In the genomic region with DNA sequence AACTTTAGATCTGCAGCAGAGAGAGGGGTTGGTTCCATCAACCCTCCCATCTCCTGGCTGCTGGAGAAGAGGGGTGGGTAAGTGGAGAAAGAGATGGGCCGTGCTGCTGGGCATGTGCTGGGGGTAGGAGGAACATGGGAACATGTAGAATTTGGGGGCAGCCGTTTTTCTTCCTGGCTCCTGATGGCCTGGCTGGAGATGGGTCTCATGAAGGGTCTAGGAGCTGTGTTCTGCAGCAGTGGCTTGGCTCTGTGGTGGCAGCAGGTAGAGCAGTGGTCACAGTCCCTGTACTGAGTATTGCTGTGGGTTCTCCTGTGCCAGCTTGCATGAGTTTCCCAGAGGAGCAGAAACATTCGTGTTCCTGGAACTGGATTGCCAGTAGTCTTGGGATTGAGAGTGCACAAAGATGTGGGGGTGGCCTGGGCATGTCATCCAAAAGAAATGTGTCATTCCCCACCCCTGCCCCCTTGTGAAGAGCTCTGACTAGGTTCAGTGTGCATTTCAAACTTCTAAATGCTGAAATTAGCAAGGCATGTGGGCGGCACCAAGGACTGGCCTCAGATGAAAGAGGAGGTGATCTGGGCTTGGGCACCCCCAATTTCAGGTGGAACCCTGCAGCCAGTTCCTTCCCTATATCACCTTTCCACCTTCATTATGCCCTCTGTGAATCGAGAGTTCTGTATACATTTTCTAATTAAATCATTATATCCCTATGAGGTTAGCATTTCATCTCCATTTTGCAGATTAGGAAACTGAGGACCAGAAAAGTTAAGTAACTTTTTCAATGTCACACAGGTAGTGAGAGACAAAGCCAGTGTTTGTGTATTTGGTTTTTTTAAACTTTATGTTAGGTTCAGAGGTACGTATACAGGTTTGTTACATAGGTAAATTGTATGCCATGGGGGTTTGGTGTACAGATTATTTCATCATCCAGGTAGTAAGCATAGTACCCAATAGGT, we compare ENCODE assay signal across 10 cellular contexts. TPM values are rescaled to one million over a fixed set of nuclear protein-coding genes. Genes with fewer than 3 reads are reported as not detected.
DNase-seq lines count a peak whose midpoint lies in the region; ATAC-seq and TF ChIP-seq lines count a peak whose summit lies in the region.
"Had no signal": no experiment of that assay in that cellular context is flagged by ENCODE, and none has a peak within 500 bp of the region (broad histone marks: within the 10 kb centered on the region; RNA-seq: fewer than 3 reads in every experiment).

No MANE protein-coding gene starts in this region.

- POLR2A ChIA-PET in CD4-positive, alpha-beta T cell (lab: Charles Lee): no interaction called here

- H3K4me1 ChIP-seq in SJCRH30 (peaks cover 14% of the 10 kb centered on the region), psoas muscle (peaks cover 28% of the 10 kb centered on the region)

- no peak overlapping the region for H3K27ac ChIP-seq in CD4-positive, alpha-beta T cell (ENCODE audit: low read depth, low read length)
- no peak overlapping the region for H3K27ac ChIP-seq in SJCRH30
- H3K27ac ChIP-seq in psoas muscle: peak overlapping the region; percentile 99
- H3K27ac ChIP-seq in WERI-Rb-1: no peak overlapping the region

- CTCF ChIA-PET in CD4-positive, alpha-beta T cell (lab: Charles Lee): no interaction called here

- WGBS in psoas muscle, 3 donors: 68 to 80% (median 68%) methylated on average over 6 of the region's 6 CpGs

- H3K27me3 ChIP-seq in CD4-positive, alpha-beta T cell (ENCODE audit: control insufficient read depth, insufficient read depth, low read length): peaks cover 38% of the 10 kb centered on the region
- no peaks in the 10 kb centered on the region for H3K27me3 ChIP-seq in SJCRH30
- H3K27me3 ChIP-seq in psoas muscle (ENCODE audit: insufficient read depth in 3 of 3, low read length in 2 of 3): no peaks in the 10 kb centered on the region
- H3K27me3 ChIP-seq in WERI-Rb-1 (ENCODE audit: insufficient read depth, low read depth, severe bottlenecking): no peaks in the 10 kb centered on the region

- no peak for TF ChIP-seq CTCF in CD4-positive, alpha-beta T cell (IDR thresholded peaks at IDR 0.05)
- TF ChIP-seq CTCF in fibroblast of the aortic adventitia (IDR thresholded peaks at IDR 0.05; ENCODE audit: insufficient read depth, low read length): no peak
- no peak for TF ChIP-seq CTCF in psoas muscle (IDR thresholded peaks at IDR 0.05)
- no peak for TF ChIP-seq CTCF in WERI-Rb-1 (IDR thresholded peaks at IDR 0.05; ENCODE audit: low read depth, low read length)

- H3K27me3 Mint-ChIP-seq in CD4-positive, alpha-beta T cell: peaks cover 57% of the 10 kb centered on the region

- H3K4me3 ChIP-seq in SJCRH30: peak overlapping the region; percentile 74
- H3K4me3 ChIP-seq in fibroblast of the aortic adventitia (ENCODE audit: low read depth, low read length): peak overlapping the region; percentile 98
- H3K4me3 ChIP-seq in psoas muscle: peak overlapping the region; percentile 84
- no peak overlapping the region for H3K4me3 ChIP-seq in WERI-Rb-1 (ENCODE audit: low read depth, low read length)

- H3K27ac Mint-ChIP-seq in CD4-positive, alpha-beta T cell: no peak overlapping the region
- H3K27ac Mint-ChIP-seq: activated CD8-positive, alpha-beta T cell treated with anti-CD3 and anti-CD28 coated beads, Interleukin-2, amount 10 ng/mL, durations not matched to agents 7 days and 5 days had no signal

- DNase-seq in CD4-positive, alpha-beta T cell: no peak
- DNase-seq in SJCRH30: no peak
- peak; percentile 39 for DNase-seq in fibroblast of the aortic adventitia (ENCODE audit: low read depth)
- DNase-seq in psoas muscle: no peak
- DNase-seq in AML-193 (lab: John Stamatoyannopoulos, UW): no peak
- DNase-seq in cerebellum (ENCODE audit: low spot score): no peak
- DNase-seq in WERI-Rb-1: no peak
- DNase-seq in DMS114 treated with DMSO at 0.1 percent for 48 hours (lab: John Stamatoyannopoulos, UW; ENCODE audit: unreplicated experiment): no peak
- DNase-seq: activated CD8-positive, alpha-beta T cell treated with anti-CD3 and anti-CD28 coated beads, Interleukin-2, amount 10 ng/mL, durations not matched to agents 7 days and 5 days; NCI-H2029 had no signal

- no peaks in the 10 kb centered on the region for H3K9me3 ChIP-seq in CD4-positive, alpha-beta T cell (ENCODE audit: control insufficient read depth, low read length)
- no peaks in the 10 kb centered on the region for H3K9me3 ChIP-seq in SJCRH30 (replicated peaks)
- no peaks in the 10 kb centered on the region for H3K9me3 ChIP-seq in psoas muscle
- no peaks in the 10 kb centered on the region for H3K9me3 ChIP-seq in WERI-Rb-1 (ENCODE audit: severe bottlenecking)

- no peaks in the 10 kb centered on the region for H3K36me3 ChIP-seq in SJCRH30
- H3K36me3 ChIP-seq in psoas muscle (ENCODE audit: insufficient read depth in 1 of 2, low read depth in 1 of 2): no peaks in the 10 kb centered on the region
- H3K36me3 ChIP-seq in WERI-Rb-1: no peaks in the 10 kb centered on the region

- H3K4me1 Mint-ChIP-seq in CD4-positive, alpha-beta T cell (ENCODE audit: low read depth): peaks cover 8% of the 10 kb centered on the region

- intact Hi-C loops in CD4-positive, alpha-beta T cell (cut with DNase I, micrococcal nuclease): no loop called here
- intact Hi-C loops in psoas muscle (cut with DNase I): no loop called here

- no peaks in the 10 kb centered on the region for H3K9me3 Mint-ChIP-seq in CD4-positive, alpha-beta T cell

- no peaks in the 10 kb centered on the region for H3K36me3 Mint-ChIP-seq in CD4-positive, alpha-beta T cell (ENCODE audit: low read depth)

- H3K4me3 Mint-ChIP-seq in CD4-positive, alpha-beta T cell: peak overlapping the region; percentile 35
- H3K4me3 Mint-ChIP-seq: activated CD8-positive, alpha-beta T cell treated with anti-CD3 and anti-CD28 coated beads, Interleukin-2, amount 10 ng/mL, durations not matched to agents 7 days and 5 days had no signal

- no peak for ATAC-seq in CD4-positive, alpha-beta T cell (ENCODE audit: poor library complexity)
- no peak for ATAC-seq in psoas muscle
- ATAC-seq: activated CD8-positive, alpha-beta T cell treated with anti-CD3 and anti-CD28 coated beads, Interleukin-2, amount 10 ng/mL, durations not matched to agents 7 days and 5 days had no signal

RNA-seq across cellular contexts. Expression of a gene that starts 2.1 kb away (rescaled TPM):
- total RNA-seq in CD4-positive, alpha-beta T cell: not detected
- 10.1 and 10.4 TPM in 2 replicates for total RNA-seq in SJCRH30 (2014; rRNA removed; shearing (Covaris generic))
- 18.6 and 19.3 TPM in 2 replicates for total RNA-seq in fibroblast of the aortic adventitia (ENCODE audit: low replicate concordance)
- 10 to 100 TPM; 10.6 to 44.0 (median 16.6) TPM for total RNA-seq in psoas muscle
- 10 to 100 TPM in 1 of 3 donors, 1 to 10 TPM in 2; 3.3 to 12.1 (median 8.2) TPM for polyA plus RNA-seq in psoas muscle
- 22.0 TPM for total RNA-seq in cerebellum
- total RNA-seq: activated CD8-positive, alpha-beta T cell treated with anti-CD3 and anti-CD28 coated beads, Interleukin-2, amount 10 ng/mL, durations not matched to agents 7 days and 5 days had no signal

Comparison
In these comparisons a context has a peak if more than half of its experiments do, and no peak if none do; other contexts are left out.
1. RNA of a gene that starts 2.1 kb away (total RNA-seq): 22.0 TPM in cerebellum (single experiment), 18.6 to 19.3 TPM in fibroblast of the aortic adventitia, 10.6 to 44.0 TPM in psoas muscle and 10.1 to 10.4 TPM in SJCRH30; not detected in CD4-positive, alpha-beta T cell; every median in the first group is over 10 times any median in the second.